Comparison of ENCODE assay signal across 15 cellular contexts in genomic region chr11:48000432-48000831, GRCh38. TPM values are rescaled to one million over a fixed set of nuclear protein-coding genes. Genes with fewer than 3 reads are reported as not detected.
DNase-seq lines count a peak whose midpoint lies in the region; ATAC-seq, FAIRE-seq and TF ChIP-seq lines count a peak whose summit lies in the region.
"Had no signal": no experiment of that assay in that cellular context is flagged by ENCODE, and none has a peak within 500 bp of the region (broad histone marks: within the 10 kb centered on the region; RNA-seq: fewer than 3 reads in every experiment).

No MANE protein-coding gene starts in this region.

- H3K4me1 ChIP-seq in liver (ENCODE audit: control insufficient read depth in 4 of 4, insufficient read depth in 4 of 4, low read length in 3 of 4) (peaks cover 27 to 85% (median 74%) of the 10 kb centered on the region in 4 donors), HepG2 (ENCODE audit: insufficient read depth, low read length) (peaks cover 76% of the 10 kb centered on the region), kidney (ENCODE audit: control insufficient read depth in 1 of 2, insufficient read depth in 1 of 2, low read depth in 1 of 2, low read length in 2 of 2) (peaks cover 52 to 54% of the 10 kb centered on the region in 2 donors), neuronal stem cell (ENCODE audit: control insufficient read depth in 2 of 2, insufficient read depth in 1 of 2, low read depth in 1 of 2, low read length in 2 of 2) (peaks cover 10 to 23% of the 10 kb centered on the region in 2 donors)

- no peaks in the 10 kb centered on the region for H4K20me1 ChIP-seq in HepG2 (ENCODE audit: insufficient read depth, low read length)

- no peak overlapping the region for H2BK5ac ChIP-seq in neuronal stem cell (ENCODE audit: low read length)

- TF ChIP-seq RAD21 in liver (IDR thresholded peaks at IDR 0.05) (no peak), HepG2 (CRISPR knock-in tag; IDR thresholded peaks at IDR 0.05) (no peak)

- H3K4me3 ChIP-seq in liver (ENCODE audit: low read depth in 1 of 3, low read length in 3 of 3) (no peak overlapping the region), HepG2 (replicated peaks in 1 of 3; ENCODE audit: insufficient read depth in 1 of 3, low read depth in 2 of 3, low read length in 3 of 3) (no peak overlapping the region), kidney (ENCODE audit: low read length in 2 of 2) (no peak overlapping the region), dorsolateral prefrontal cortex (no peak overlapping the region), neuronal stem cell (ENCODE audit: low read length in 2 of 2) (no peak overlapping the region)
- H3K4me3 ChIP-seq: breast epithelium, GM23338 had no signal

- POLR2A ChIA-PET in HepG2 (lab: Yijun Ruan, JAX): no interaction called here
- POLR2A ChIA-PET in activated CD8-positive, alpha-beta T cell treated with anti-CD3 and anti-CD28 coated beads for 36 hours (lab: Charles Lee): interaction anchor here (1.3 to 2.3 kb wide), 2 partner anchors 8 to 14 kb away, joined by 4 to 6 read pairs; no protein-coding TSS in a partner anchor

- intact Hi-C loops in HepG2 (cut with micrococcal nuclease; ENCODE audit: unreplicated experiment) (no loop called here), kidney (cut with DNase I) (no loop called here), dorsolateral prefrontal cortex (cut with DNase I) (no loop called here)
- intact Hi-C loops in activated CD8-positive, alpha-beta T cell treated with anti-CD3 and anti-CD28 coated beads for 36 hours (cut with micrococcal nuclease): loop anchor here (2.0 kb wide), 1 partner anchor 18 kb away; no protein-coding TSS in a partner anchor

- H2BK15ac ChIP-seq in neuronal stem cell (ENCODE audit: low read length): no peak overlapping the region

- TF ChIP-seq POLR2A in HepG2 (IDR thresholded peaks at IDR 0.05; ENCODE audit: insufficient read depth in 1 of 2, low read depth in 2 of 2, low read length in 2 of 2) (no peak), GM18505 (IDR thresholded peaks at IDR 0.05; ENCODE audit: borderline replicate concordance, extremely low read depth, insufficient read depth, insufficient read length) (no peak)

- H3K4me3 Mint-ChIP-seq in activated CD8-positive, alpha-beta T cell treated with anti-CD3 and anti-CD28 coated beads for 36 hours: no peak overlapping the region
- H3K4me3 Mint-ChIP-seq: GM23338, WTC11 had no signal

- peak overlapping the region; percentile 99 for H3K27ac Mint-ChIP-seq in activated CD8-positive, alpha-beta T cell treated with anti-CD3 and anti-CD28 coated beads for 36 hours

- in situ Hi-C loops in HepG2 (cut with HindIII; ENCODE audit: extremely low pct_ligation_motif_present, low pct_unique_long_range_greater_than_20kb): no loop called here

- ATAC-seq in HepG2: no peak
- no peak for ATAC-seq in activated CD8-positive, alpha-beta T cell treated with anti-CD3 and anti-CD28 coated beads for 36 hours
- no peak for ATAC-seq in GM19397 (IDR thresholded peaks at IDR 0.05; ENCODE audit: unreplicated experiment)
- no peak for ATAC-seq in GM18505 (IDR thresholded peaks at IDR 0.05; ENCODE audit: unreplicated experiment)
- ATAC-seq: GM23338, WTC11 had no signal

- no peak overlapping the region for H4K91ac ChIP-seq in neuronal stem cell (ENCODE audit: low read depth, low read length, poor library complexity)

- H3K27me3 ChIP-seq in liver (ENCODE audit: control insufficient read depth in 4 of 4, insufficient read depth in 4 of 4, low read length in 3 of 4) (no peaks in the 10 kb centered on the region), HepG2 (ENCODE audit: control insufficient read depth in 1 of 2, insufficient read depth in 2 of 2, low read length in 2 of 2) (no peaks in the 10 kb centered on the region), dorsolateral prefrontal cortex (no peaks in the 10 kb centered on the region), neuronal stem cell (ENCODE audit: control insufficient read depth in 3 of 3, insufficient read depth in 3 of 3, low read depth in 1 of 3, low read length in 3 of 3) (no peaks in the 10 kb centered on the region)
- H3K27me3 ChIP-seq: breast epithelium had no signal

- no peak for DNase-seq in HepG2 (ENCODE audit: low spot score)
- DNase-seq in activated CD8-positive, alpha-beta T cell treated with anti-CD3 and anti-CD28 coated beads for 36 hours: no peak
- DNase-seq in kidney: peak; percentile 52
- no peak for DNase-seq in dorsolateral prefrontal cortex
- no peak for DNase-seq in neuronal stem cell (ENCODE audit: low spot score)
- DNase-seq: islet precursor cell; NCI-H2029 treated with DMSO at 0.1 percent for 48 hours; NK-92 treated with Interleukin-12 subunit alpha and Interleukin-12 subunit beta, amount 100 ng/mL, for 24 hours had no signal

- no peaks in the 10 kb centered on the region for H3K27me3 Mint-ChIP-seq in activated CD8-positive, alpha-beta T cell treated with anti-CD3 and anti-CD28 coated beads for 36 hours

- no peak overlapping the region for H2BK12ac ChIP-seq in neuronal stem cell (ENCODE audit: low read length)

- 83% methylated on average over 5 of the region's 5 CpGs for WGBS in liver
- 90% methylated on average over 5 of the region's 5 CpGs for WGBS in HepG2 (ENCODE audit: low lambda C conversion rate)
- no CpG with 5 or more reads among the region's 5 CpGs for WGBS in neuronal stem cell (ENCODE audit: extremely low coverage in 2 of 2, insufficient read length in 2 of 2, insufficient replicate concordance in 1 of 2), 2 donors

- no peaks in the 10 kb centered on the region for H3K79me2 ChIP-seq in HepG2 (ENCODE audit: insufficient read depth, low read length)

- no TSS peak for BruUV-seq in HepG2 (replicated peaks; lab: Mats Ljungman, UMichigan)

- H2AK5ac ChIP-seq in neuronal stem cell (ENCODE audit: low read depth, low read length): no peak overlapping the region

- no peaks in the 10 kb centered on the region for H3K79me1 ChIP-seq in neuronal stem cell (ENCODE audit: low read depth, low read length)

- H3K4ac ChIP-seq in neuronal stem cell (ENCODE audit: low read length): no peak overlapping the region

- H3K9ac ChIP-seq in liver (ENCODE audit: low read depth in 1 of 2, low read length in 2 of 2) (no peak overlapping the region), HepG2 (ENCODE audit: insufficient read depth, low read depth, low read length) (no peak overlapping the region), kidney (ENCODE audit: low read length in 2 of 2) (no peak overlapping the region), neuronal stem cell (ENCODE audit: low read depth, low read length, poor library complexity) (no peak overlapping the region)

- no peak overlapping the region for H3K18ac ChIP-seq in neuronal stem cell (ENCODE audit: low read length)

- H3K4me1 Mint-ChIP-seq in activated CD8-positive, alpha-beta T cell treated with anti-CD3 and anti-CD28 coated beads for 36 hours (ENCODE audit: low read depth): peaks cover 70% of the 10 kb centered on the region

- peaks cover 4% of the 10 kb centered on the region for H3K36me3 Mint-ChIP-seq in activated CD8-positive, alpha-beta T cell treated with anti-CD3 and anti-CD28 coated beads for 36 hours (ENCODE audit: low read depth)
- H3K36me3 Mint-ChIP-seq: WTC11 had no signal

- TF ChIP-seq EP300 in HepG2 (IDR thresholded peaks at IDR 0.05; ENCODE audit: low read depth in 2 of 2, low read length in 2 of 2) (no peak), HepG2 (CRISPR knock-in tag; IDR thresholded peaks at IDR 0.05; ENCODE audit: borderline replicate concordance) (no peak)

- H3K36me3 ChIP-seq in liver (ENCODE audit: control insufficient read depth in 4 of 4, insufficient read depth in 3 of 4, low read depth in 1 of 4, low read length in 3 of 4) (no peaks in the 10 kb centered on the region), HepG2 (replicated peaks in 1 of 2; ENCODE audit: control insufficient read depth in 1 of 2, insufficient read depth in 2 of 2, low read length in 2 of 2) (no peaks in the 10 kb centered on the region), kidney (ENCODE audit: control insufficient read depth in 1 of 2, insufficient read depth in 2 of 2, low read length in 2 of 2) (no peaks in the 10 kb centered on the region), neuronal stem cell (replicated peaks in 1 of 2; ENCODE audit: control insufficient read depth in 2 of 2, insufficient read depth in 2 of 2, low read length in 2 of 2) (no peaks in the 10 kb centered on the region)
- H3K36me3 ChIP-seq: breast epithelium had no signal

- no peak overlapping the region for H3K23ac ChIP-seq in neuronal stem cell (ENCODE audit: low read depth, low read length, poor library complexity)

- H3K27ac ChIP-seq in liver (ENCODE audit: low read depth in 1 of 2, low read length in 2 of 2) (peak overlapping the region; percentile 49 to 83), HepG2 (ENCODE audit: extremely low read length, insufficient read depth, low read length) (no peak overlapping the region), kidney (ENCODE audit: low read depth in 2 of 2, low read length in 2 of 2) (peak overlapping the region; percentile 49 to 51), dorsolateral prefrontal cortex (no peak overlapping the region), neuronal stem cell (replicated peaks; ENCODE audit: low read length) (no peak overlapping the region)

- no peak overlapping the region for H3K14ac ChIP-seq in neuronal stem cell (ENCODE audit: low read length)

- CTCF ChIA-PET in HepG2 (lab: Yijun Ruan, JAX; ENCODE audit: low intra/inter-chr PET ratio, low total read pairs): no interaction called here
- CTCF ChIA-PET in activated CD8-positive, alpha-beta T cell treated with anti-CD3 and anti-CD28 coated beads for 36 hours (lab: Charles Lee): interaction anchor here (1.4 to 2.6 kb wide), 3 partner anchors 20 to 66 kb away, joined by 3 to 10 read pairs (median 4); no protein-coding TSS in a partner anchor

- no peak overlapping the region for H2AFZ ChIP-seq in HepG2 (ENCODE audit: low read length)
- H2AFZ ChIP-seq in neuronal stem cell (ENCODE audit: low read length): no peak overlapping the region
- H2AFZ ChIP-seq: GM23338 had no signal

- TF ChIP-seq CTCF in liver (IDR thresholded peaks at IDR 0.05; ENCODE audit: low read depth, low read length, missing input control) (no peak), HepG2 (CRISPR knock-in tag; IDR thresholded peaks at IDR 0.05) (no peak), kidney (IDR thresholded peaks at IDR 0.05; ENCODE audit: borderline replicate concordance, extremely low read depth, insufficient read depth) (no peak), dorsolateral prefrontal cortex (IDR thresholded peaks at IDR 0.05 in 54 of 56, conservative IDR thresholded peaks at IDR 0.05 in 2 of 56; ENCODE audit: low read depth in 1 of 56, partially characterized antibody in 56 of 56) (no peak)
- no peak for TF ChIP-seq CTCF in activated CD8-positive, alpha-beta T cell treated with anti-CD3 and anti-CD28 coated beads for 36 hours (IDR thresholded peaks at IDR 0.05)

- no peaks in the 10 kb centered on the region for H3K9me3 ChIP-seq in liver (ENCODE audit: control insufficient read depth in 4 of 4, low read length in 3 of 4)
- no peaks in the 10 kb centered on the region for H3K9me3 ChIP-seq in HepG2 (ENCODE audit: low read length)
- H3K9me3 ChIP-seq in kidney (ENCODE audit: control insufficient read depth in 1 of 2, low read length in 2 of 2): no peaks in the 10 kb centered on the region
- no peaks in the 10 kb centered on the region for H3K9me3 ChIP-seq in neuronal stem cell (replicated peaks in 1 of 2; ENCODE audit: control insufficient read depth in 2 of 2, insufficient read depth in 1 of 2, low read depth in 1 of 2, low read length in 2 of 2)
- H3K9me3 ChIP-seq: breast epithelium had no signal

- H3K4me2 ChIP-seq in HepG2 (ENCODE audit: low read depth, low read length): no peak overlapping the region
- H3K4me2 ChIP-seq in neuronal stem cell (ENCODE audit: insufficient read depth, low read length, poor library complexity, severe bottlenecking): no peak overlapping the region
- H3K4me2 ChIP-seq: GM23338 had no signal

- H4K8ac ChIP-seq in neuronal stem cell (ENCODE audit: low read depth, low read length): no peak overlapping the region

- FAIRE-seq in HepG2 (lab: Jason Lieb, UNC) (no peak), kidney (lab: Jason Lieb, UNC) (no peak)
- FAIRE-seq: G401.6 had no signal

- H3K9me3 Mint-ChIP-seq in activated CD8-positive, alpha-beta T cell treated with anti-CD3 and anti-CD28 coated beads for 36 hours: no peaks in the 10 kb centered on the region
- H3K9me3 Mint-ChIP-seq: GM23338, WTC11 had no signal

- H2BK120ac ChIP-seq in neuronal stem cell (ENCODE audit: low read depth, low read length): no peak overlapping the region

RNA-seq across cellular contexts. Expression of gene PTPRJ, which starts 20.1 kb away (rescaled TPM):
- total RNA-seq in liver: 10 to 100 TPM; 23.3 to 24.7 TPM
- polyA plus RNA-seq in liver: 1 to 10 TPM; 4.1 to 5.8 TPM
- total RNA-seq in HepG2 (2016; rRNA removed; fragmentation: Illumina TruSeq; extraction: Trizol): 0.95 and 1.0 TPM in 2 replicates
- total RNA-seq in HepG2 (2016; cell fraction: cytosol; rRNA removed; fragmentation: Illumina TruSeq; extraction: Trizol; ENCODE audit: low read depth): 0.61 and 0.79 TPM in 2 replicates
- total RNA-seq in HepG2 (2016; cell fraction: insoluble cytoplasmic fraction; rRNA removed; fragmentation: Illumina TruSeq; extraction: Trizol): 0.89 and 1.4 TPM in 2 replicates
- 0.79 and 1.2 TPM in 2 replicates for total RNA-seq in HepG2 (2016; cell fraction: membrane; rRNA removed; fragmentation: Illumina TruSeq; extraction: Trizol)
- total RNA-seq in HepG2 (2016; cell fraction: nucleus; rRNA removed; fragmentation: Illumina TruSeq; extraction: Trizol): 1.9 TPM in 2 replicates
- polyA plus RNA-seq in HepG2 (2011; rRNA removed): 1.2 and 1.5 TPM in 2 replicates
- 1.1 and 1.5 TPM in 2 replicates for polyA plus RNA-seq in HepG2 (2011; cell fraction: cytosol; rRNA removed)
- 1.1 and 1.8 TPM in 2 replicates for polyA plus RNA-seq in HepG2 (2011; cell fraction: nucleus; rRNA removed)
- 2.1 and 2.2 TPM in 2 replicates for polyA plus RNA-seq in HepG2 (2012)
- polyA plus RNA-seq in HepG2 (2016; cell fraction: cytosol; fragmentation: Illumina TruSeq; extraction: Trizol; ENCODE audit: low read depth): 0.49 and 0.50 TPM in 2 replicates
- 0.56 and 0.70 TPM in 2 replicates for polyA plus RNA-seq in HepG2 (2016; cell fraction: insoluble cytoplasmic fraction; fragmentation: Illumina TruSeq; extraction: Trizol; ENCODE audit: low read depth)
- 0.86 and 1.2 TPM in 2 replicates for polyA plus RNA-seq in HepG2 (2016; cell fraction: membrane; fragmentation: Illumina TruSeq; extraction: Trizol; ENCODE audit: low read depth)
- 2.0 TPM in 2 replicates for polyA plus RNA-seq in HepG2 (2016; cell fraction: nucleus; fragmentation: Illumina TruSeq; extraction: Trizol; ENCODE audit: insufficient read depth, low read depth)
- 1.9 and 21.7 TPM in 2 replicates for polyA minus RNA-seq in HepG2 (2011; rRNA and poly(A)+ RNA removed; ENCODE audit: low replicate concordance)
- 2.8 and 3.1 TPM in 2 replicates for polyA minus RNA-seq in HepG2 (2011; cell fraction: cytosol; rRNA and poly(A)+ RNA removed)
- 2.7 and 3.6 TPM in 2 replicates for polyA minus RNA-seq in HepG2 (2011; cell fraction: nucleus; rRNA and poly(A)+ RNA removed)
- 10 to 100 TPM; 21.5 to 23.4 TPM for total RNA-seq in activated CD8-positive, alpha-beta T cell treated with anti-CD3 and anti-CD28 coated beads for 36 hours
- total RNA-seq in kidney: 80.5 TPM
- 9.2 TPM for polyA plus RNA-seq in kidney (ENCODE audit: insufficient read depth, low read depth, low replicate concordance)
- 10 to 100 TPM; 28.6 to 58.8 (median 37.2) TPM for total RNA-seq in dorsolateral prefrontal cortex
- polyA plus RNA-seq in neuronal stem cell (2013, experiment 1 of 2): 12.6 TPM
- 12.9 TPM for polyA plus RNA-seq in neuronal stem cell (2013, experiment 2 of 2)

Comparison
In these comparisons a context has a peak if more than half of its experiments do, and no peak if none do; other contexts are left out.
1. H3K27ac ChIP-seq: peak in liver (2 of 2) and kidney (2 of 2); none in HepG2 (single experiment), dorsolateral prefrontal cortex (0 of 59) and neuronal stem cell (single experiment).
2. RNA of gene PTPRJ, which starts 20.1 kb away (total RNA-seq): 80.5 TPM in kidney (single experiment), 28.6 to 58.8 TPM in dorsolateral prefrontal cortex, 23.3 to 24.7 TPM in liver and 21.5 to 23.4 TPM in activated CD8-positive, alpha-beta T cell treated with anti-CD3 and anti-CD28 coated beads for 36 hours; 0.61 to 1.9 TPM in HepG2; every median in the first group is over 4 times any median in the second.